ENCODE assay signal across 1 cellular context in the genomic region with DNA sequence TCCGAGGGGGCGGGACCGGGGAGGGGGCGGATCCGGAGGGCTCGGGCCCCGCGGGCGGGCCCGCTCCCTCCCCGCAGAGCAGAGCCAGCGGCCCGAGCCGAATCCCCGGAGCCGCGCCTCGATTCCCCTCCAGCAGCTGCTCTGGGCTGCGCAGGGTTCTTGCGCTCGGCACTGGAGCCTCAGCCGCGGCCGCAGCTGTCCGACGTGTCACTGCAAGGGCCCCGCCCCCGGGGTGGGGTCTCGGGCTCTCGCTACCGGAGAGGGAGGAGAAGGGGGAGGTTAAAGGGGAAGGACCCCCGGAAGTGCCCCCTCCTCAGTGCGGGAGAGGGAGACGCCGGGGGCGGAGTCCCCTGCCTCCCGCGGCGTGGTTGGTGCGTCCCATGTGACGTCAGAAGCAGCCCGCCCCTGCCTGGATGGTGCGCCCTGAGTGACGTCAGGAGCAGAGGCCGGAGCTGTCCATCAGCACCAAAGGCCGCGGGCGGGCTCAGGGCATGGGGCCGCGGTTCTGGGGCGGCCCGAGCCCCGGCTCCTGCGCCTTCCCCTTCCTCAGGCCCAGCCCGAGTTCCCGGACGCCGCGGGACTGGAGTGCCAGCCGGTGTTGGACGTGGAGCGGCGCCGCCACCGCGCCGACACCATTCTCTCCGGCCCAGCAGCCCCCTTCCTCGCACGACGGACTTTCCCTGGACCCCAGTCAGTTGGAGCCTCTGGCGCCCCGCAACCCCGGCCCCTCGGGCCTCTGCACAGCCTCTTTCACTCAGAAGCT.
TF ChIP-seq lines count a peak whose summit lies in the region.

A gene with protein sequence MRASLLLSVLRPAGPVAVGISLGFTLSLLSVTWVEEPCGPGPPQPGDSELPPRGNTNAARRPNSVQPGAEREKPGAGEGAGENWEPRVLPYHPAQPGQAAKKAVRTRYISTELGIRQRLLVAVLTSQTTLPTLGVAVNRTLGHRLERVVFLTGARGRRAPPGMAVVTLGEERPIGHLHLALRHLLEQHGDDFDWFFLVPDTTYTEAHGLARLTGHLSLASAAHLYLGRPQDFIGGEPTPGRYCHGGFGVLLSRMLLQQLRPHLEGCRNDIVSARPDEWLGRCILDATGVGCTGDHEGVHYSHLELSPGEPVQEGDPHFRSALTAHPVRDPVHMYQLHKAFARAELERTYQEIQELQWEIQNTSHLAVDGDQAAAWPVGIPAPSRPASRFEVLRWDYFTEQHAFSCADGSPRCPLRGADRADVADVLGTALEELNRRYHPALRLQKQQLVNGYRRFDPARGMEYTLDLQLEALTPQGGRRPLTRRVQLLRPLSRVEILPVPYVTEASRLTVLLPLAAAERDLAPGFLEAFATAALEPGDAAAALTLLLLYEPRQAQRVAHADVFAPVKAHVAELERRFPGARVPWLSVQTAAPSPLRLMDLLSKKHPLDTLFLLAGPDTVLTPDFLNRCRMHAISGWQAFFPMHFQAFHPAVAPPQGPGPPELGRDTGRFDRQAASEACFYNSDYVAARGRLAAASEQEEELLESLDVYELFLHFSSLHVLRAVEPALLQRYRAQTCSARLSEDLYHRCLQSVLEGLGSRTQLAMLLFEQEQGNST (minus strand): TSS at position 214 of the 763 bp plus-strand sequence. CDS start 271 bp downstream, outside the sequence.
A gene with protein sequence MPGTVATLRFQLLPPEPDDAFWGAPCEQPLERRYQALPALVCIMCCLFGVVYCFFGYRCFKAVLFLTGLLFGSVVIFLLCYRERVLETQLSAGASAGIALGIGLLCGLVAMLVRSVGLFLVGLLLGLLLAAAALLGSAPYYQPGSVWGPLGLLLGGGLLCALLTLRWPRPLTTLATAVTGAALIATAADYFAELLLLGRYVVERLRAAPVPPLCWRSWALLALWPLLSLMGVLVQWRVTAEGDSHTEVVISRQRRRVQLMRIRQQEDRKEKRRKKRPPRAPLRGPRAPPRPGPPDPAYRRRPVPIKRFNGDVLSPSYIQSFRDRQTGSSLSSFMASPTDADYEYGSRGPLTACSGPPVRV (plus strand): TSS at position 433 of the 763 bp plus-strand sequence. CDS start 700 bp downstream, outside the sequence.

TF ChIP-seq in K562, 482 proteins besides CTCF, POLR2A, EP300 and RAD21 (continued from another document and continues in another):
- no peak for TF ChIP-seq PCBP2 (IDR thresholded peaks at IDR 0.05; ENCODE audit: low read depth, low read length, poor library complexity, severe bottlenecking)
- no peak for TF ChIP-seq ILK (tag; IDR thresholded peaks at IDR 0.05; ENCODE audit: borderline replicate concordance, low read depth)
- no peak for TF ChIP-seq HOXB6 (CRISPR knock-in tag; IDR thresholded peaks at IDR 0.05; ENCODE audit: borderline replicate concordance)
- no peak for TF ChIP-seq FUS (optimal IDR thresholded peaks at IDR 0.05; ENCODE audit: low read depth, low read length)
- TF ChIP-seq, protein P1, sequence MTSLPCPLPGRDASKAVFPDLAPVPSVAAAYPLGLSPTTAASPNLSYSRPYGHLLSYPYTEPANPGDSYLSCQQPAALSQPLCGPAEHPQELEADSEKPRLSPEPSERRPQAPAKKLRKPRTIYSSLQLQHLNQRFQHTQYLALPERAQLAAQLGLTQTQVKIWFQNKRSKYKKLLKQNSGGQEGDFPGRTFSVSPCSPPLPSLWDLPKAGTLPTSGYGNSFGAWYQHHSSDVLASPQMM (CRISPR knock-in tag; IDR thresholded peaks at IDR 0.05), result no peak
- TF ChIP-seq, protein P2, sequence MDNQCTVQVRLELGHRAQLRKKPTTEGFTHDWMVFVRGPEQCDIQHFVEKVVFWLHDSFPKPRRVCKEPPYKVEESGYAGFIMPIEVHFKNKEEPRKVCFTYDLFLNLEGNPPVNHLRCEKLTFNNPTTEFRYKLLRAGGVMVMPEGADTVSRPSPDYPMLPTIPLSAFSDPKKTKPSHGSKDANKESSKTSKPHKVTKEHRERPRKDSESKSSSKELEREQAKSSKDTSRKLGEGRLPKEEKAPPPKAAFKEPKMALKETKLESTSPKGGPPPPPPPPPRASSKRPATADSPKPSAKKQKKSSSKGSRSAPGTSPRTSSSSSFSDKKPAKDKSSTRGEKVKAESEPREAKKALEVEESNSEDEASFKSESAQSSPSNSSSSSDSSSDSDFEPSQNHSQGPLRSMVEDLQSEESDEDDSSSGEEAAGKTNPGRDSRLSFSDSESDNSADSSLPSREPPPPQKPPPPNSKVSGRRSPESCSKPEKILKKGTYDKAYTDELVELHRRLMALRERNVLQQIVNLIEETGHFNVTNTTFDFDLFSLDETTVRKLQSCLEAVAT (IDR thresholded peaks at IDR 0.05), result peak in 1 of 2 experiments; percentile 91; a peak in 2 of 4 replicates
- peak; percentile 93 to 99 for TF ChIP-seq MAZ (CRISPR knock-in tag; conservative IDR thresholded peaks at IDR 0.05 in 1 of 2, IDR thresholded peaks at IDR 0.05 in 1 of 2)
- no peak for TF ChIP-seq HLTF (IDR thresholded peaks at IDR 0.05)
- peak in 1 of 2 experiments; percentile 62; a peak in 2 of 4 replicates for TF ChIP-seq TBL1XR1 (IDR thresholded peaks at IDR 0.05; ENCODE audit: low read length in 2 of 2)
- TF ChIP-seq, protein P3, sequence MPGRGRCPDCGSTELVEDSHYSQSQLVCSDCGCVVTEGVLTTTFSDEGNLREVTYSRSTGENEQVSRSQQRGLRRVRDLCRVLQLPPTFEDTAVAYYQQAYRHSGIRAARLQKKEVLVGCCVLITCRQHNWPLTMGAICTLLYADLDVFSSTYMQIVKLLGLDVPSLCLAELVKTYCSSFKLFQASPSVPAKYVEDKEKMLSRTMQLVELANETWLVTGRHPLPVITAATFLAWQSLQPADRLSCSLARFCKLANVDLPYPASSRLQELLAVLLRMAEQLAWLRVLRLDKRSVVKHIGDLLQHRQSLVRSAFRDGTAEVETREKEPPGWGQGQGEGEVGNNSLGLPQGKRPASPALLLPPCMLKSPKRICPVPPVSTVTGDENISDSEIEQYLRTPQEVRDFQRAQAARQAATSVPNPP (IDR thresholded peaks at IDR 0.05; ENCODE audit: borderline replicate concordance, insufficient read depth, insufficient read length), result no peak
- no peak for TF ChIP-seq ZKSCAN3 (CRISPR knock-in tag; IDR thresholded peaks at IDR 0.05)
- TF ChIP-seq, protein P4, sequence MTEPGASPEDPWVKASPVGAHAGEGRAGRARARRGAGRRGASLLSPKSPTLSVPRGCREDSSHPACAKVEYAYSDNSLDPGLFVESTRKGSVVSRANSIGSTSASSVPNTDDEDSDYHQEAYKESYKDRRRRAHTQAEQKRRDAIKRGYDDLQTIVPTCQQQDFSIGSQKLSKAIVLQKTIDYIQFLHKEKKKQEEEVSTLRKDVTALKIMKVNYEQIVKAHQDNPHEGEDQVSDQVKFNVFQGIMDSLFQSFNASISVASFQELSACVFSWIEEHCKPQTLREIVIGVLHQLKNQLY (CRISPR knock-in tag; conservative IDR thresholded peaks at IDR 0.05), result no peak
- no peak for TF ChIP-seq TFAM (CRISPR knock-in tag; conservative IDR thresholded peaks at IDR 0.05)
- TF ChIP-seq STAT5A (IDR thresholded peaks at IDR 0.05; ENCODE audit: borderline replicate concordance, low read length), result no peak
- TF ChIP-seq MEF2A (IDR thresholded peaks at IDR 0.05; ENCODE audit: control insufficient read depth, low read depth, low read length), result no peak
- no peak for TF ChIP-seq SMC3 (conservative IDR thresholded peaks at IDR 0.05; ENCODE audit: insufficient read depth, low read depth, low read length)
- no peak for TF ChIP-seq ARID2 (IDR thresholded peaks at IDR 0.05)
- TF ChIP-seq ZNF717 (CRISPR knock-in tag; IDR thresholded peaks at IDR 0.05), result no peak
- no peak for TF ChIP-seq RUNX1 (IDR thresholded peaks at IDR 0.05; ENCODE audit: low read depth)
- no peak for TF ChIP-seq CBX2 (IDR thresholded peaks at IDR 0.05; ENCODE audit: insufficient read depth, low read length, poor library complexity, severe bottlenecking)
- no peak for TF ChIP-seq NUFIP1 (IDR thresholded peaks at IDR 0.05; ENCODE audit: partially characterized antibody)
- peak; percentile 3 for TF ChIP-seq NFYB (IDR thresholded peaks at IDR 0.05; ENCODE audit: extremely low read depth, insufficient read length)
- TF ChIP-seq ARHGAP35 (IDR thresholded peaks at IDR 0.05; ENCODE audit: partially characterized antibody), result no peak
- TF ChIP-seq RBM39 (optimal IDR thresholded peaks at IDR 0.05; ENCODE audit: low read depth, low read length), result no peak
- TF ChIP-seq SREBF1 (IDR thresholded peaks at IDR 0.05; ENCODE audit: borderline replicate concordance, low read depth, low read length), result no peak
- TF ChIP-seq, protein P5, sequence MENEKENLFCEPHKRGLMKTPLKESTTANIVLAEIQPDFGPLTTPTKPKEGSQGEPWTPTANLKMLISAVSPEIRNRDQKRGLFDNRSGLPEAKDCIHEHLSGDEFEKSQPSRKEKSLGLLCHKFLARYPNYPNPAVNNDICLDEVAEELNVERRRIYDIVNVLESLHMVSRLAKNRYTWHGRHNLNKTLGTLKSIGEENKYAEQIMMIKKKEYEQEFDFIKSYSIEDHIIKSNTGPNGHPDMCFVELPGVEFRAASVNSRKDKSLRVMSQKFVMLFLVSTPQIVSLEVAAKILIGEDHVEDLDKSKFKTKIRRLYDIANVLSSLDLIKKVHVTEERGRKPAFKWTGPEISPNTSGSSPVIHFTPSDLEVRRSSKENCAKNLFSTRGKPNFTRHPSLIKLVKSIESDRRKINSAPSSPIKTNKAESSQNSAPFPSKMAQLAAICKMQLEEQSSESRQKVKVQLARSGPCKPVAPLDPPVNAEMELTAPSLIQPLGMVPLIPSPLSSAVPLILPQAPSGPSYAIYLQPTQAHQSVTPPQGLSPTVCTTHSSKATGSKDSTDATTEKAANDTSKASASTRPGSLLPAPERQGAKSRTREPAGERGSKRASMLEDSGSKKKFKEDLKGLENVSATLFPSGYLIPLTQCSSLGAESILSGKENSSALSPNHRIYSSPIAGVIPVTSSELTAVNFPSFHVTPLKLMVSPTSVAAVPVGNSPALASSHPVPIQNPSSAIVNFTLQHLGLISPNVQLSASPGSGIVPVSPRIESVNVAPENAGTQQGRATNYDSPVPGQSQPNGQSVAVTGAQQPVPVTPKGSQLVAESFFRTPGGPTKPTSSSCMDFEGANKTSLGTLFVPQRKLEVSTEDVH (IDR thresholded peaks at IDR 0.05; ENCODE audit: low read depth, partially characterized antibody), result peak; percentile 72
- TF ChIP-seq ZSCAN29 (IDR thresholded peaks at IDR 0.05), result no peak
- TF ChIP-seq EGR1 (conservative IDR thresholded peaks at IDR 0.05), result peak; percentile 53
- TF ChIP-seq RFX1 (IDR thresholded peaks at IDR 0.05), result no peak
- TF ChIP-seq, protein P6, sequence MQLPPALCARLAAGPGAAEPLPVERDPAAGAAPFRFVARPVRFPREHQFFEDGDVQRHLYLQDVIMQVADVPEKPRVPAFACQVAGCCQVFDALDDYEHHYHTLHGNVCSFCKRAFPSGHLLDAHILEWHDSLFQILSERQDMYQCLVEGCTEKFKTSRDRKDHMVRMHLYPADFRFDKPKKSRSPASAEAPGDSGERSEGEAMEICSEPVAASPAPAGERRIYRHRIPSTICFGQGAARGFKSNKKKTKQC (CRISPR knock-in tag; IDR thresholded peaks at IDR 0.05), result peak; percentile 39; the same call in 1 of the 2 replicates
- no peak for TF ChIP-seq MYC (IDR thresholded peaks at IDR 0.05; ENCODE audit: low read depth, low read length)
- TF ChIP-seq MYC (CRISPR knock-in tag; IDR thresholded peaks at IDR 0.05; ENCODE audit: borderline replicate concordance, low read depth), result no peak
- TF ChIP-seq, protein P7, sequence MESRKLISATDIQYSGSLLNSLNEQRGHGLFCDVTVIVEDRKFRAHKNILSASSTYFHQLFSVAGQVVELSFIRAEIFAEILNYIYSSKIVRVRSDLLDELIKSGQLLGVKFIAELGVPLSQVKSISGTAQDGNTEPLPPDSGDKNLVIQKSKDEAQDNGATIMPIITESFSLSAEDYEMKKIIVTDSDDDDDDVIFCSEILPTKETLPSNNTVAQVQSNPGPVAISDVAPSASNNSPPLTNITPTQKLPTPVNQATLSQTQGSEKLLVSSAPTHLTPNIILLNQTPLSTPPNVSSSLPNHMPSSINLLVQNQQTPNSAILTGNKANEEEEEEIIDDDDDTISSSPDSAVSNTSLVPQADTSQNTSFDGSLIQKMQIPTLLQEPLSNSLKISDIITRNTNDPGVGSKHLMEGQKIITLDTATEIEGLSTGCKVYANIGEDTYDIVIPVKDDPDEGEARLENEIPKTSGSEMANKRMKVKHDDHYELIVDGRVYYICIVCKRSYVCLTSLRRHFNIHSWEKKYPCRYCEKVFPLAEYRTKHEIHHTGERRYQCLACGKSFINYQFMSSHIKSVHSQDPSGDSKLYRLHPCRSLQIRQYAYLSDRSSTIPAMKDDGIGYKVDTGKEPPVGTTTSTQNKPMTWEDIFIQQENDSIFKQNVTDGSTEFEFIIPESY (CRISPR knock-in tag; IDR thresholded peaks at IDR 0.05), result no peak
- TF ChIP-seq ZNF23 (CRISPR knock-in tag; IDR thresholded peaks at IDR 0.05), result no peak
- TF ChIP-seq ZNF77 (CRISPR knock-in tag; IDR thresholded peaks at IDR 0.05), result no peak
- TF ChIP-seq, protein P8, sequence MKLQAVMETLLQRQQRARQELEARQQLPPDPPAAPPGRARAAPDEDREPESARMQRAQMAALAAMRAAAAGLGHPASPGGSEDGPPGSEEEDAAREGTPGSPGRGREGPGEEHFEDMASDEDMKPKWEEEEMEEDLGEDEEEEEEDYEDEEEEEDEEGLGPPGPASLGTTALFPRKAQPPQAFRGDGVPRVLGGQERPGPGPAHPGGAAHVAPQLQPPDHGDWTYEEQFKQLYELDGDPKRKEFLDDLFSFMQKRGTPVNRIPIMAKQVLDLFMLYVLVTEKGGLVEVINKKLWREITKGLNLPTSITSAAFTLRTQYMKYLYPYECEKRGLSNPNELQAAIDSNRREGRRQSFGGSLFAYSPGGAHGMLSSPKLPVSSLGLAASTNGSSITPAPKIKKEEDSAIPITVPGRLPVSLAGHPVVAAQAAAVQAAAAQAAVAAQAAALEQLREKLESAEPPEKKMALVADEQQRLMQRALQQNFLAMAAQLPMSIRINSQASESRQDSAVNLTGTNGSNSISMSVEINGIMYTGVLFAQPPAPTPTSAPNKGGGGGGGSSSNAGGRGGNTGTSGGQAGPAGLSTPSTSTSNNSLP (IDR thresholded peaks at IDR 0.05; ENCODE audit: borderline replicate concordance, low read depth, low read length), result no peak
- TF ChIP-seq MEIS2 (IDR thresholded peaks at IDR 0.05; ENCODE audit: partially characterized antibody), result peak; percentile 76
- no peak for TF ChIP-seq ZBTB8A (IDR thresholded peaks at IDR 0.05; ENCODE audit: partially characterized antibody)
- TF ChIP-seq, protein P9, sequence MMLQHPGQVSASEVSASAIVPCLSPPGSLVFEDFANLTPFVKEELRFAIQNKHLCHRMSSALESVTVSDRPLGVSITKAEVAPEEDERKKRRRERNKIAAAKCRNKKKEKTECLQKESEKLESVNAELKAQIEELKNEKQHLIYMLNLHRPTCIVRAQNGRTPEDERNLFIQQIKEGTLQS (IDR thresholded peaks at IDR 0.05), result peak; percentile 90
- TF ChIP-seq, protein P9 (CRISPR knock-in tag; conservative IDR thresholded peaks at IDR 0.05), result no peak
- peak; percentile 42; the same call in 1 of the 2 replicates for TF ChIP-seq RB1 (IDR thresholded peaks at IDR 0.05; ENCODE audit: low read depth)
- TF ChIP-seq TCF7 (IDR thresholded peaks at IDR 0.05; ENCODE audit: borderline replicate concordance), result no peak
- TF ChIP-seq TAF15 (IDR thresholded peaks at IDR 0.05; ENCODE audit: low read depth, low read length), result no peak
- no peak for TF ChIP-seq RHOXF2B (CRISPR knock-in tag; conservative IDR thresholded peaks at IDR 0.05)
- TF ChIP-seq ZNF384 (IDR thresholded peaks at IDR 0.05; ENCODE audit: low read depth, low read length), result no peak
- TF ChIP-seq KLF1 (tag; IDR thresholded peaks at IDR 0.05), result no peak
- no peak for TF ChIP-seq PTTG1 (tag; IDR thresholded peaks at IDR 0.05; ENCODE audit: low read depth)
- no peak for TF ChIP-seq POLR3G (IDR thresholded peaks at IDR 0.05; ENCODE audit: extremely low read depth, insufficient read length, insufficient replicate concordance)
- TF ChIP-seq ZNF274 (IDR thresholded peaks at IDR 0.05; ENCODE audit: borderline replicate concordance, low read depth, low read length), result no peak
